20 cellular contexts compared by ENCODE assay signal in genomic region chr1:243642936-243643335, GRCh38.
DNase-seq lines count a peak whose midpoint lies in the region; ATAC-seq and TF ChIP-seq lines count a peak whose summit lies in the region.
"Had no signal": no experiment of that assay in that cellular context is flagged by ENCODE, and none has a peak within 500 bp of the region (broad histone marks: within the 10 kb centered on the region; RNA-seq: fewer than 3 reads in every experiment).

No MANE protein-coding gene starts in this region.

- peaks cover 5% of the 10 kb centered on the region for H3K4me1 Mint-ChIP-seq in T-helper 2 cell treated with Interferon-gamma antibody and Interleukin-4, amounts not matched to agents 5 μg/mL and 100 μg/mL, for 36 hours (ENCODE audit: low read depth)
- H3K4me1 Mint-ChIP-seq: neural crest cell had no signal

- H3K27me3 Mint-ChIP-seq in T-helper 2 cell treated with Interferon-gamma antibody and Interleukin-4, amounts not matched to agents 5 μg/mL and 100 μg/mL, for 36 hours (ENCODE audit: low read depth): no peaks in the 10 kb centered on the region
- H3K27me3 Mint-ChIP-seq: activated CD4-positive, alpha-beta memory T cell treated with anti-CD3 and anti-CD28 coated beads, Interleukin-2, amount 10 ng/mL, durations not matched to agents 7 days and 5 days; stimulated activated naive CD8-positive, alpha-beta T cell treated with anti-CD3 and anti-CD28 coated beads, Interleukin-15, amount 100 ng/mL, for 72 hours had no signal

- H3K4me3 ChIP-seq in HEK293 (ENCODE audit: low read depth, low read length): no peak overlapping the region
- no peak overlapping the region for H3K4me3 ChIP-seq in astrocyte of the cerebellum (ENCODE audit: low read depth, low read length)
- no peak overlapping the region for H3K4me3 ChIP-seq in fibroblast of pulmonary artery (replicated peaks; ENCODE audit: low read depth, low read length)
- H3K4me3 ChIP-seq: A549, GM12878, heart left ventricle, right atrium auricular region, upper lobe of left lung had no signal

- DNase-seq in A172 (ENCODE audit: low spot score): peak; percentile 44
- peak; percentile 20 for DNase-seq in astrocyte of the cerebellum (ENCODE audit: low read depth)
- peak; percentile 89 for DNase-seq in fibroblast of pulmonary artery (ENCODE audit: low read depth)
- DNase-seq in activated T-cell treated with anti-CD3 and anti-CD28 coated beads, Interleukin-2, amount 50 U/mL, for 1 hour: no peak
- no peak for DNase-seq in T-helper 2 cell treated with Interferon-gamma antibody and Interleukin-4, amounts not matched to agents 5 μg/mL and 100 μg/mL, for 36 hours (ENCODE audit: low spot score)
- no peak for DNase-seq in NCI-H1930 (lab: John Stamatoyannopoulos, UW)
- DNase-seq: activated CD4-positive, alpha-beta memory T cell treated with anti-CD3 and anti-CD28 coated beads, Interleukin-2, amount 10 ng/mL, durations not matched to agents 7 days and 5 days; heart left ventricle; NCI-H1048; NCI-H526; RPMI8226; stimulated activated naive CD8-positive, alpha-beta T cell treated with anti-CD3 and anti-CD28 coated beads, Interleukin-15, amount 100 ng/mL, for 72 hours; upper lobe of left lung had no signal

- peaks cover 2% of the 10 kb centered on the region; the same call in 1 of the 2 replicates for H3K4me1 ChIP-seq in HEK293 (ENCODE audit: control insufficient read depth, insufficient read depth, low read length)
- H3K4me1 ChIP-seq: heart left ventricle, right atrium auricular region, upper lobe of left lung had no signal

- no peak overlapping the region for H3K27ac ChIP-seq in HEK293 (ENCODE audit: extremely low read depth, low read depth, low read length)
- H3K27ac ChIP-seq: A549, heart left ventricle, right atrium auricular region, upper lobe of left lung had no signal

- H3K4me3 Mint-ChIP-seq in T-helper 2 cell treated with Interferon-gamma antibody and Interleukin-4, amounts not matched to agents 5 μg/mL and 100 μg/mL, for 36 hours: no peak overlapping the region
- H3K4me3 Mint-ChIP-seq: activated CD4-positive, alpha-beta memory T cell treated with anti-CD3 and anti-CD28 coated beads, Interleukin-2, amount 10 ng/mL, durations not matched to agents 7 days and 5 days; neural crest cell; stimulated activated naive CD8-positive, alpha-beta T cell treated with anti-CD3 and anti-CD28 coated beads, Interleukin-15, amount 100 ng/mL, for 72 hours had no signal

- H3K9me3 Mint-ChIP-seq in T-helper 2 cell treated with Interferon-gamma antibody and Interleukin-4, amounts not matched to agents 5 μg/mL and 100 μg/mL, for 36 hours: peaks cover 9% of the 10 kb centered on the region

- peaks cover 21% of the 10 kb centered on the region for H3K36me3 Mint-ChIP-seq in T-helper 2 cell treated with Interferon-gamma antibody and Interleukin-4, amounts not matched to agents 5 μg/mL and 100 μg/mL, for 36 hours (ENCODE audit: low read depth)

- H3K27ac Mint-ChIP-seq in T-helper 2 cell treated with Interferon-gamma antibody and Interleukin-4, amounts not matched to agents 5 μg/mL and 100 μg/mL, for 36 hours: no peak overlapping the region
- H3K27ac Mint-ChIP-seq: activated CD4-positive, alpha-beta memory T cell treated with anti-CD3 and anti-CD28 coated beads, Interleukin-2, amount 10 ng/mL, durations not matched to agents 7 days and 5 days had no signal

- POLR2A ChIA-PET in HEK293 (lab: Yijun Ruan, JAX): no interaction called here

- in situ Hi-C loops in astrocyte of the cerebellum (cut with HindIII; ENCODE audit: low sequenced_read_pairs): no loop called here

- peaks cover 8 to 13% of the 10 kb centered on the region in 2 experiments; a peak in 2 of 3 replicates for H3K36me3 ChIP-seq in HEK293 (ENCODE audit: control insufficient read depth in 2 of 2, insufficient read depth in 1 of 2, low read length in 2 of 2)

- CTCF ChIA-PET in HEK293 (lab: Yijun Ruan, JAX): no interaction called here

- no peak for ATAC-seq in HG03095 (IDR thresholded peaks at IDR 0.05; ENCODE audit: unreplicated experiment)
- ATAC-seq: A549; GM12878; heart left ventricle; HepG2; stimulated activated naive CD8-positive, alpha-beta T cell treated with anti-CD3 and anti-CD28 coated beads, Interleukin-15, amount 100 ng/mL, for 72 hours had no signal

- H3K9me3 ChIP-seq in HEK293 (ENCODE audit: control insufficient read depth, insufficient read depth, low read depth, low read length): peaks cover 13% of the 10 kb centered on the region
- H3K9me3 ChIP-seq: A549, upper lobe of left lung had no signal

- TF ChIP-seq CTCF in HEK293 (tag by site-specific recombination; IDR thresholded peaks at IDR 0.05): no peak
- TF ChIP-seq CTCF in astrocyte of the cerebellum (IDR thresholded peaks at IDR 0.05; ENCODE audit: low read depth, low read length, missing control alignments): no peak
- TF ChIP-seq CTCF in fibroblast of pulmonary artery (IDR thresholded peaks at IDR 0.05; ENCODE audit: low read length, missing control alignments): no peak

TF ChIP-seq in HEK293, 187 proteins besides CTCF, POLR2A, EP300 and RAD21:
- TF ChIP-seq BCL6B (tag by site-specific recombination; IDR thresholded peaks at IDR 0.05): no peak
- TF ChIP-seq, protein P1, sequence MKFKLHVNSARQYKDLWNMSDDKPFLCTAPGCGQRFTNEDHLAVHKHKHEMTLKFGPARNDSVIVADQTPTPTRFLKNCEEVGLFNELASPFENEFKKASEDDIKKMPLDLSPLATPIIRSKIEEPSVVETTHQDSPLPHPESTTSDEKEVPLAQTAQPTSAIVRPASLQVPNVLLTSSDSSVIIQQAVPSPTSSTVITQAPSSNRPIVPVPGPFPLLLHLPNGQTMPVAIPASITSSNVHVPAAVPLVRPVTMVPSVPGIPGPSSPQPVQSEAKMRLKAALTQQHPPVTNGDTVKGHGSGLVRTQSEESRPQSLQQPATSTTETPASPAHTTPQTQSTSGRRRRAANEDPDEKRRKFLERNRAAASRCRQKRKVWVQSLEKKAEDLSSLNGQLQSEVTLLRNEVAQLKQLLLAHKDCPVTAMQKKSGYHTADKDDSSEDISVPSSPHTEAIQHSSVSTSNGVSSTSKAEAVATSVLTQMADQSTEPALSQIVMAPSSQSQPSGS (tag by site-specific recombination; IDR thresholded peaks at IDR 0.05; ENCODE audit: low read depth): 0 out of 2 replicates have a peak, but pooled peaks have one; percentile 5

Comparison
In these comparisons a context has a peak if more than half of its experiments do, and no peak if none do; other contexts are left out.
1. DNase-seq: peak in A172 (single experiment), astrocyte of the cerebellum (single experiment) and fibroblast of pulmonary artery (single experiment); none in activated T-cell treated with anti-CD3 and anti-CD28 coated beads, Interleukin-2, amount 50 U/mL, for 1 hour (single experiment), T-helper 2 cell treated with Interferon-gamma antibody and Interleukin-4, amounts not matched to agents 5 μg/mL and 100 μg/mL, for 36 hours (single experiment) and NCI-H1930 (0 of 2).